In genomic region chr20:33555755-33556154, GRCh38 we compare ENCODE assay signal across 1 cellular context.
TF ChIP-seq lines count a peak whose summit lies in the region.

No MANE protein-coding gene starts in this region.

TF ChIP-seq in HepG2, 621 proteins besides CTCF, POLR2A, EP300 and RAD21 (continued from another document and continues in another):
- TF ChIP-seq MED1 (CRISPR knock-in tag; IDR thresholded peaks at IDR 0.05) (peak; percentile 60), HNF4A (CRISPR knock-in tag; IDR thresholded peaks at IDR 0.05) (peak; percentile 92), KDM4B (CRISPR knock-in tag; IDR thresholded peaks at IDR 0.05) (0 out of 2 replicates have a peak, but pooled peaks have one; percentile 51), ZGPAT (CRISPR knock-in tag; IDR thresholded peaks at IDR 0.05) (peak; percentile 20; the same call in 1 of the 2 replicates), NR2F1 (CRISPR knock-in tag; IDR thresholded peaks at IDR 0.05) (peak; percentile 45 to 54; a peak in 3 of 4 replicates), ZNF331 (CRISPR knock-in tag; IDR thresholded peaks at IDR 0.05) (peak; percentile 70), HMG20A (CRISPR knock-in tag; IDR thresholded peaks at IDR 0.05; ENCODE audit: borderline replicate concordance) (peak; percentile 60; the same call in 1 of the 2 replicates), CSRNP1 (CRISPR knock-in tag; IDR thresholded peaks at IDR 0.05) (no peak), SOX6 (IDR thresholded peaks at IDR 0.05) (no peak), SOX6 (CRISPR knock-in tag; IDR thresholded peaks at IDR 0.05) (peak; percentile 63), IRF2 (CRISPR knock-in tag; IDR thresholded peaks at IDR 0.05) (0 out of 2 replicates have a peak, but pooled peaks have one; percentile 12), TFDP1 (CRISPR knock-in tag; IDR thresholded peaks at IDR 0.05; ENCODE audit: borderline replicate concordance) (no peak), ZNF770 (CRISPR knock-in tag; IDR thresholded peaks at IDR 0.05) (peak; percentile 58; the same call in 1 of the 2 replicates), TARDBP (CRISPR knock-in tag; IDR thresholded peaks at IDR 0.05) (peak; percentile 69; the same call in 1 of the 2 replicates), CCDC6 (CRISPR knock-in tag; IDR thresholded peaks at IDR 0.05) (no peak), KDM1A (CRISPR knock-in tag; IDR thresholded peaks at IDR 0.05) (no peak), ZNF713 (CRISPR knock-in tag; IDR thresholded peaks at IDR 0.05) (no peak), HNF4G (IDR thresholded peaks at IDR 0.05; ENCODE audit: borderline replicate concordance, low read depth, low read length) (peak; percentile 65), HNF4G (CRISPR knock-in tag; IDR thresholded peaks at IDR 0.05; ENCODE audit: borderline replicate concordance, low read depth) (no peak), ARID3A (IDR thresholded peaks at IDR 0.05; ENCODE audit: low read depth, low read length) (0 out of 2 replicates have a peak, but pooled peaks have one; percentile 19), ZMYM4 (CRISPR knock-in tag; IDR thresholded peaks at IDR 0.05) (peak; percentile 89), NAIF1 (CRISPR knock-in tag; IDR thresholded peaks at IDR 0.05; ENCODE audit: borderline replicate concordance) (no peak), NR2F6 (IDR thresholded peaks at IDR 0.05) (peak; percentile 58; the same call in 1 of the 2 replicates), NR2F6 (CRISPR knock-in tag; IDR thresholded peaks at IDR 0.05) (peak; percentile 83), MIER2 (CRISPR knock-in tag; IDR thresholded peaks at IDR 0.05) (0 out of 2 replicates have a peak, but pooled peaks have one; percentile 41), GATAD2A (CRISPR knock-in tag; IDR thresholded peaks at IDR 0.05) (peak; percentile 70), TCF12 (IDR thresholded peaks at IDR 0.05) (no peak), TCF12 (CRISPR knock-in tag; IDR thresholded peaks at IDR 0.05) (no peak), ZNF556 (CRISPR knock-in tag; IDR thresholded peaks at IDR 0.05; ENCODE audit: borderline replicate concordance) (no peak), SOX13 (IDR thresholded peaks at IDR 0.05) (no peak), SOX13 (CRISPR knock-in tag; conservative IDR thresholded peaks at IDR 0.05 in 1 of 2, IDR thresholded peaks at IDR 0.05 in 1 of 2) (peak in 1 of 2 experiments; percentile 50; a peak in 2 of 4 replicates), CEBPB (IDR thresholded peaks at IDR 0.05; ENCODE audit: borderline replicate concordance, low read depth, low read length) (peak; percentile 73; the same call in 1 of the 2 replicates), ZSCAN25 (CRISPR knock-in tag; IDR thresholded peaks at IDR 0.05) (peak; percentile 59; the same call in 1 of the 2 replicates), BHLHE40 (IDR thresholded peaks at IDR 0.05; ENCODE audit: low read length) (0 out of 2 replicates have a peak, but pooled peaks have one; percentile 7), ZNF784 (CRISPR knock-in tag; IDR thresholded peaks at IDR 0.05; ENCODE audit: borderline replicate concordance) (0 out of 2 replicates have a peak, but pooled peaks have one; percentile 34), SUZ12 (IDR thresholded peaks at IDR 0.05; ENCODE audit: low read depth, low read length) (no peak)
- TF ChIP-seq, protein P1, sequence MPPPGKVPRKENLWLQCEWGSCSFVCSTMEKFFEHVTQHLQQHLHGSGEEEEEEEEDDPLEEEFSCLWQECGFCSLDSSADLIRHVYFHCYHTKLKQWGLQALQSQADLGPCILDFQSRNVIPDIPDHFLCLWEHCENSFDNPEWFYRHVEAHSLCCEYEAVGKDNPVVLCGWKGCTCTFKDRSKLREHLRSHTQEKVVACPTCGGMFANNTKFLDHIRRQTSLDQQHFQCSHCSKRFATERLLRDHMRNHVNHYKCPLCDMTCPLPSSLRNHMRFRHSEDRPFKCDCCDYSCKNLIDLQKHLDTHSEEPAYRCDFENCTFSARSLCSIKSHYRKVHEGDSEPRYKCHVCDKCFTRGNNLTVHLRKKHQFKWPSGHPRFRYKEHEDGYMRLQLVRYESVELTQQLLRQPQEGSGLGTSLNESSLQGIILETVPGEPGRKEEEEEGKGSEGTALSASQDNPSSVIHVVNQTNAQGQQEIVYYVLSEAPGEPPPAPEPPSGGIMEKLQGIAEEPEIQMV (CRISPR knock-in tag; IDR thresholded peaks at IDR 0.05; ENCODE audit: low read depth): no peak
- TF ChIP-seq, protein P2, sequence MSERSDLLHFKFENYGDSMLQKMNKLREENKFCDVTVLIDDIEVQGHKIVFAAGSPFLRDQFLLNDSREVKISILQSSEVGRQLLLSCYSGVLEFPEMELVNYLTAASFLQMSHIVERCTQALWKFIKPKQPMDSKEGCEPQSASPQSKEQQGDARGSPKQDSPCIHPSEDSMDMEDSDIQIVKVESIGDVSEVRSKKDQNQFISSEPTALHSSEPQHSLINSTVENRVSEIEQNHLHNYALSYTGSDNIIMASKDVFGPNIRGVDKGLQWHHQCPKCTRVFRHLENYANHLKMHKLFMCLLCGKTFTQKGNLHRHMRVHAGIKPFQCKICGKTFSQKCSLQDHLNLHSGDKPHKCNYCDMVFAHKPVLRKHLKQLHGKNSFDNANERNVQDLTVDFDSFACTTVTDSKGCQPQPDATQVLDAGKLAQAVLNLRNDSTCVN (CRISPR knock-in tag; IDR thresholded peaks at IDR 0.05; ENCODE audit: borderline replicate concordance): 0 out of 2 replicates have a peak, but pooled peaks have one; percentile 24
- TF ChIP-seq, protein P3, sequence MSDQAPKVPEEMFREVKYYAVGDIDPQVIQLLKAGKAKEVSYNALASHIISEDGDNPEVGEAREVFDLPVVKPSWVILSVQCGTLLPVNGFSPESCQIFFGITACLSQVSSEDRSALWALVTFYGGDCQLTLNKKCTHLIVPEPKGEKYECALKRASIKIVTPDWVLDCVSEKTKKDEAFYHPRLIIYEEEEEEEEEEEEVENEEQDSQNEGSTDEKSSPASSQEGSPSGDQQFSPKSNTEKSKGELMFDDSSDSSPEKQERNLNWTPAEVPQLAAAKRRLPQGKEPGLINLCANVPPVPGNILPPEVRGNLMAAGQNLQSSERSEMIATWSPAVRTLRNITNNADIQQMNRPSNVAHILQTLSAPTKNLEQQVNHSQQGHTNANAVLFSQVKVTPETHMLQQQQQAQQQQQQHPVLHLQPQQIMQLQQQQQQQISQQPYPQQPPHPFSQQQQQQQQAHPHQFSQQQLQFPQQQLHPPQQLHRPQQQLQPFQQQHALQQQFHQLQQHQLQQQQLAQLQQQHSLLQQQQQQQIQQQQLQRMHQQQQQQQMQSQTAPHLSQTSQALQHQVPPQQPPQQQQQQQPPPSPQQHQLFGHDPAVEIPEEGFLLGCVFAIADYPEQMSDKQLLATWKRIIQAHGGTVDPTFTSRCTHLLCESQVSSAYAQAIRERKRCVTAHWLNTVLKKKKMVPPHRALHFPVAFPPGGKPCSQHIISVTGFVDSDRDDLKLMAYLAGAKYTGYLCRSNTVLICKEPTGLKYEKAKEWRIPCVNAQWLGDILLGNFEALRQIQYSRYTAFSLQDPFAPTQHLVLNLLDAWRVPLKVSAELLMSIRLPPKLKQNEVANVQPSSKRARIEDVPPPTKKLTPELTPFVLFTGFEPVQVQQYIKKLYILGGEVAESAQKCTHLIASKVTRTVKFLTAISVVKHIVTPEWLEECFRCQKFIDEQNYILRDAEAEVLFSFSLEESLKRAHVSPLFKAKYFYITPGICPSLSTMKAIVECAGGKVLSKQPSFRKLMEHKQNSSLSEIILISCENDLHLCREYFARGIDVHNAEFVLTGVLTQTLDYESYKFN (CRISPR knock-in tag; conservative IDR thresholded peaks at IDR 0.05): peak; percentile 68
- TF ChIP-seq, protein P4, sequence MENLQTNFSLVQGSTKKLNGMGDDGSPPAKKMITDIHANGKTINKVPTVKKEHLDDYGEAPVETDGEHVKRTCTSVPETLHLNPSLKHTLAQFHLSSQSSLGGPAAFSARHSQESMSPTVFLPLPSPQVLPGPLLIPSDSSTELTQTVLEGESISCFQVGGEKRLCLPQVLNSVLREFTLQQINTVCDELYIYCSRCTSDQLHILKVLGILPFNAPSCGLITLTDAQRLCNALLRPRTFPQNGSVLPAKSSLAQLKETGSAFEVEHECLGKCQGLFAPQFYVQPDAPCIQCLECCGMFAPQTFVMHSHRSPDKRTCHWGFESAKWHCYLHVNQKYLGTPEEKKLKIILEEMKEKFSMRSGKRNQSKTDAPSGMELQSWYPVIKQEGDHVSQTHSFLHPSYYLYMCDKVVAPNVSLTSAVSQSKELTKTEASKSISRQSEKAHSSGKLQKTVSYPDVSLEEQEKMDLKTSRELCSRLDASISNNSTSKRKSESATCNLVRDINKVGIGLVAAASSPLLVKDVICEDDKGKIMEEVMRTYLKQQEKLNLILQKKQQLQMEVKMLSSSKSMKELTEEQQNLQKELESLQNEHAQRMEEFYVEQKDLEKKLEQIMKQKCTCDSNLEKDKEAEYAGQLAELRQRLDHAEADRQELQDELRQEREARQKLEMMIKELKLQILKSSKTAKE (CRISPR knock-in tag; IDR thresholded peaks at IDR 0.05; ENCODE audit: borderline replicate concordance): no peak
- TF ChIP-seq, protein P5, sequence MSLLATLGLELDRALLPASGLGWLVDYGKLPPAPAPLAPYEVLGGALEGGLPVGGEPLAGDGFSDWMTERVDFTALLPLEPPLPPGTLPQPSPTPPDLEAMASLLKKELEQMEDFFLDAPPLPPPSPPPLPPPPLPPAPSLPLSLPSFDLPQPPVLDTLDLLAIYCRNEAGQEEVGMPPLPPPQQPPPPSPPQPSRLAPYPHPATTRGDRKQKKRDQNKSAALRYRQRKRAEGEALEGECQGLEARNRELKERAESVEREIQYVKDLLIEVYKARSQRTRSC (CRISPR knock-in tag; IDR thresholded peaks at IDR 0.05; ENCODE audit: low read depth): no peak
- TF ChIP-seq, protein P6, sequence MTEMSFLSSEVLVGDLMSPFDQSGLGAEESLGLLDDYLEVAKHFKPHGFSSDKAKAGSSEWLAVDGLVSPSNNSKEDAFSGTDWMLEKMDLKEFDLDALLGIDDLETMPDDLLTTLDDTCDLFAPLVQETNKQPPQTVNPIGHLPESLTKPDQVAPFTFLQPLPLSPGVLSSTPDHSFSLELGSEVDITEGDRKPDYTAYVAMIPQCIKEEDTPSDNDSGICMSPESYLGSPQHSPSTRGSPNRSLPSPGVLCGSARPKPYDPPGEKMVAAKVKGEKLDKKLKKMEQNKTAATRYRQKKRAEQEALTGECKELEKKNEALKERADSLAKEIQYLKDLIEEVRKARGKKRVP (CRISPR knock-in tag; IDR thresholded peaks at IDR 0.05): 0 out of 4 replicates have a peak, but pooled peaks of 1 of the 2 experiments have one; percentile 3
